Comparison of ENCODE assay signal across 10 cellular contexts in the genomic region with DNA sequence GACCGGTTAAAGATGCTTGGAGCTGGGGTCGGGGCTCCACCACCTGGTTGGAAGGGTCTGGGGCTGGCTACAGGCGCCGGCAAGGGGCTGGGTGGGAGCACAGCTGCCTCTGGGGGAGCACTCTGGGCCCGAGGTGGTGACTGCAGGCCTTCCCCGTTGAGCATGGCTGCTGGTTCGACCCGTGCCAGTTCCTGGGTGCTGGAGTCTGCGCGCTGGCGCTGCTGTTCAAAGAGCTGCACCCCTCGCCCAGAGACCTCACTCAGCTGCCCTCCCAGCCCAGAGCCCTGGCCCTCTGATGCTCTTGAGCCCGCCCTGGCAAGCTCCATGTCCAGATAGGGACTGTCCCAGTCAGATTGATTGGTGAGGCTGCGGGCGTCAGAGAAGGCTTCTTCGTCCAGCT. TPM values are rescaled to one million over a fixed set of nuclear protein-coding genes. Genes with fewer than 3 reads are reported as not detected.
DNase-seq lines count a peak whose midpoint lies in the region; ATAC-seq, FAIRE-seq and TF ChIP-seq lines count a peak whose summit lies in the region.
"Had no signal": no experiment of that assay in that cellular context is flagged by ENCODE, and none has a peak within 500 bp of the region (broad histone marks: within the 10 kb centered on the region; RNA-seq: fewer than 3 reads in every experiment).

No MANE protein-coding gene starts in this region.

- DNase-seq in GM03348 (ENCODE audit: low spot score) (peak; percentile 24), K562 (ENCODE audit: extremely low read depth in 1 of 4, low spot score in 3 of 4) (no peak), sigmoid colon (no peak), dermis blood vessel endothelial cell (no peak), pons (ENCODE audit: low spot score) (no peak)
- no peak for DNase-seq in CD8-positive, alpha-beta memory T cell
- DNase-seq: activated CD8-positive, alpha-beta memory T cell treated with anti-CD3 and anti-CD28 coated beads, Interleukin-2, amount 50 U/mL, for 4 hours; NCI-H524 treated with DMSO at 0.1 percent for 48 hours had no signal

- H2AFZ ChIP-seq in K562 (ENCODE audit: low read depth, low read length) = peak overlapping the region; percentile 23; the same call in 1 of the 2 replicates

- H3K4me2 ChIP-seq in K562 (ENCODE audit: insufficient read depth, low read length) = no peak overlapping the region; the same call in 1 of the 2 replicates

- H3K27ac ChIP-seq in K562 (ENCODE audit: extremely low read depth, low read depth, low read length) (no peak overlapping the region), sigmoid colon (peak overlapping the region; percentile 43 to 67 (median 54))
- H3K27ac ChIP-seq in CD8-positive, alpha-beta memory T cell (ENCODE audit: low read depth, low read length) = no peak overlapping the region

- peaks cover 35 to 40% of the 10 kb centered on the region in 2 experiments for H3K4me1 ChIP-seq in K562 (replicated peaks in 1 of 2; ENCODE audit: control insufficient read depth in 2 of 2, insufficient read depth in 2 of 2, low read length in 2 of 2)
- H3K4me1 ChIP-seq in iPS-15b (ENCODE audit: control insufficient read depth, insufficient read depth, low read length) = peaks cover 11% of the 10 kb centered on the region
- H3K4me1 ChIP-seq in sigmoid colon = peaks cover 0 to 22% (median 17%) of the 10 kb centered on the region in 4 donors
- no peaks in the 10 kb centered on the region for H3K4me1 ChIP-seq in CD8-positive, alpha-beta memory T cell (ENCODE audit: insufficient read depth, low read length)

- peaks cover 7 to 11% of the 10 kb centered on the region in 2 donors for H3K27me3 Mint-ChIP-seq in CD8-positive, alpha-beta memory T cell

- H3K27me3 ChIP-seq in K562 (ENCODE audit: control insufficient read depth in 2 of 2, insufficient read depth in 2 of 2, low read length in 2 of 2) = no peaks in the 10 kb centered on the region
- no peaks in the 10 kb centered on the region for H3K27me3 ChIP-seq in iPS-15b (ENCODE audit: control insufficient read depth, insufficient read depth, low read length)
- no peaks in the 10 kb centered on the region for H3K27me3 ChIP-seq in sigmoid colon
- H3K27me3 ChIP-seq in CD8-positive, alpha-beta memory T cell (ENCODE audit: insufficient read depth, low read length, poor library complexity, severe bottlenecking) = no peaks in the 10 kb centered on the region

- TF ChIP-seq EP300 in K562 (IDR thresholded peaks at IDR 0.05; ENCODE audit: low read length) (no peak), sigmoid colon (IDR thresholded peaks at IDR 0.05) (no peak)

- no peaks in the 10 kb centered on the region for H3K79me2 ChIP-seq in K562 (ENCODE audit: control insufficient read depth, insufficient read depth, low read length)

- H3K9ac ChIP-seq in K562 (ENCODE audit: insufficient read depth in 1 of 2, low read depth in 2 of 2, low read length in 2 of 2) (peak overlapping the region in 1 of 2 experiments; percentile 77; a peak in 2 of 4 replicates), iPS-15b (ENCODE audit: low read depth, low read length) (no peak overlapping the region)

- peak overlapping the region in 1 of 7 donors; percentile 58 for H3K4me3 Mint-ChIP-seq in CD8-positive, alpha-beta memory T cell

- H3K36me3 Mint-ChIP-seq in CD8-positive, alpha-beta memory T cell = peaks cover 0 to 2% (median 0%) of the 10 kb centered on the region in 3 donors

- no TSS peak for BruUV-seq in K562 (replicated peaks; lab: Mats Ljungman, UMichigan)

- POLR2A ChIA-PET in K562 (lab: Yijun Ruan, JAX) = interaction anchor here (0.6 to 1.6 kb wide), 12 partner anchors 10 to 395 kb away, joined by 3 to 6 read pairs (median 3); a partner anchor contains a TSS
- POLR2A ChIA-PET in CD8-positive, alpha-beta memory T cell (lab: Charles Lee) = no interaction called here

- TF ChIP-seq POLR2A in K562 (conservative IDR thresholded peaks at IDR 0.05) (no peak), sigmoid colon (IDR thresholded peaks at IDR 0.05) (no peak)

- no peak for TF ChIP-seq RAD21 in K562 (CRISPR knock-in tag; conservative IDR thresholded peaks at IDR 0.05 in 1 of 2, IDR thresholded peaks at IDR 0.05 in 1 of 2)

- H3K36me3 ChIP-seq in K562 (ENCODE audit: control insufficient read depth, insufficient read depth, low read length) = no peaks in the 10 kb centered on the region
- no peaks in the 10 kb centered on the region for H3K36me3 ChIP-seq in iPS-15b (ENCODE audit: control insufficient read depth, insufficient read depth, low read length)
- H3K36me3 ChIP-seq in sigmoid colon = no peaks in the 10 kb centered on the region
- H3K36me3 ChIP-seq in CD8-positive, alpha-beta memory T cell (ENCODE audit: insufficient read depth, low read length) = no peaks in the 10 kb centered on the region

- FAIRE-seq in K562 (lab: Jason Lieb, UNC) = no peak

- no peaks in the 10 kb centered on the region; the same call in 1 of the 2 replicates for H4K20me1 ChIP-seq in K562 (replicated peaks; ENCODE audit: control insufficient read depth, insufficient read depth, low read length)

- in situ Hi-C loops in K562 (cut with MboI) = no loop called here

- WGBS in K562 (ENCODE audit: insufficient coverage, low coverage, missing lambda C conversion rate) = 68% methylated on average over 15 of the region's 16 CpGs
- 72 to 85% methylated on average over 16 of the region's 16 CpGs for WGBS in sigmoid colon, 2 donors

- H3K9me1 ChIP-seq in K562 (ENCODE audit: control insufficient read depth, insufficient read depth, low read length) = no peaks in the 10 kb centered on the region

- H3K4me1 Mint-ChIP-seq in CD8-positive, alpha-beta memory T cell = peaks cover 3 to 9% (median 6%) of the 10 kb centered on the region in 3 donors

- intact Hi-C loops in K562 (cut with micrococcal nuclease) = loop anchor here (10.0 kb wide), 1 partner anchor 243 kb away; no protein-coding TSS in a partner anchor
- intact Hi-C loops in sigmoid colon (cut with DNase I) = no loop called here

- no peaks in the 10 kb centered on the region for H3K9me3 ChIP-seq in K562 (replicated peaks; ENCODE audit: control insufficient read depth, insufficient read depth, low read depth, low read length)
- H3K9me3 ChIP-seq in iPS-15b (ENCODE audit: control insufficient read depth, insufficient read depth, low read length) = no peaks in the 10 kb centered on the region
- no peaks in the 10 kb centered on the region for H3K9me3 ChIP-seq in sigmoid colon
- H3K9me3 ChIP-seq in CD8-positive, alpha-beta memory T cell (ENCODE audit: low read length) = no peaks in the 10 kb centered on the region

- CTCF ChIA-PET in K562 (lab: Yijun Ruan, JAX; ENCODE audit: low intra/inter-chr PET ratio) = interaction anchor here (0.7 kb wide), 1 partner anchor 53 kb away, joined by 3 read pairs; no protein-coding TSS in a partner anchor
- CTCF ChIA-PET in CD8-positive, alpha-beta memory T cell (lab: Charles Lee) = interaction anchor here (0.8 to 11.6 kb wide), 2 partner anchors 119 to 132 kb away, joined by 3 to 150 read pairs; no protein-coding TSS in a partner anchor

- no peak overlapping the region for H3K27ac Mint-ChIP-seq in CD8-positive, alpha-beta memory T cell

- no peak overlapping the region for H3K4me3 ChIP-seq in K562
- H3K4me3 ChIP-seq in iPS-15b (ENCODE audit: low read depth, low read length) = peak overlapping the region; percentile 92
- peak overlapping the region; percentile 56 to 83 (median 72) for H3K4me3 ChIP-seq in sigmoid colon
- H3K4me3 ChIP-seq in CD8-positive, alpha-beta memory T cell (ENCODE audit: low read length) = no peak overlapping the region

- ATAC-seq in K562 (no peak), GM19351 (IDR thresholded peaks at IDR 0.05; ENCODE audit: unreplicated experiment) (no peak)

- H3K9me3 Mint-ChIP-seq in CD8-positive, alpha-beta memory T cell = no peaks in the 10 kb centered on the region

- TF ChIP-seq CTCF in K562 (IDR thresholded peaks at IDR 0.05 in 2 of 3, conservative IDR thresholded peaks at IDR 0.05 in 1 of 3; ENCODE audit: insufficient read depth in 2 of 3, low read depth in 1 of 3, low read length in 3 of 3) (no peak), sigmoid colon (IDR thresholded peaks at IDR 0.05) (no peak)

RNA-seq across cellular contexts. Expression of a gene that starts 7.0 kb away (rescaled TPM):
- total RNA-seq in K562 (2011; cell fraction: chromatin; rRNA removed; ENCODE audit: low replicate concordance) = not detected in 2 replicates
- total RNA-seq in K562 (2011; cell fraction: nucleolus; rRNA removed) = not detected in 2 replicates
- total RNA-seq in K562 (2011; cell fraction: nucleoplasm; rRNA removed) = not detected in 2 replicates
- total RNA-seq in K562 (2014; rRNA removed) = not detected in 2 replicates
- total RNA-seq in K562 (2014; rRNA removed; fragmentation: Illumina TruSeq; extraction: Trizol) = not detected in 2 replicates
- total RNA-seq in K562 (2015; rRNA removed; fragmentation: Illumina TruSeq; extraction: Trizol) = 0.18 and 0.23 TPM in 2 replicates
- not detected in 2 replicates for total RNA-seq in K562 (2021)
- polyA plus RNA-seq in K562 (2011; rRNA removed) = 0.06 and 0.09 TPM in 2 replicates
- polyA plus RNA-seq in K562 (2011; cell fraction: cytosol; rRNA removed) = 0.13 TPM in 1 of 2 replicates, not detected in the other
- polyA plus RNA-seq in K562 (2011; cell fraction: nucleus; rRNA removed) = not detected in 2 replicates
- 0.07 and 0.19 TPM in 2 replicates for polyA plus RNA-seq in K562 (2012)
- polyA plus RNA-seq in K562 (2014; fragmentation: Illumina TruSeq; extraction: Trizol) = 0.10 TPM in 1 of 2 replicates, not detected in the other
- polyA plus RNA-seq in K562 (2014; fragmentation: Nextera tagmentation; extraction: Ambion mirVana) = under 1 TPM in 1 of 2 experiments, not detected in 1; 0.03 TPM
- polyA plus RNA-seq in K562 (2014; rRNA removed) = 0.09 and 0.11 TPM in 2 replicates
- not detected in 2 replicates for polyA minus RNA-seq in K562 (2011; rRNA and poly(A)+ RNA removed)
- polyA minus RNA-seq in K562 (2011; cell fraction: cytosol; rRNA and poly(A)+ RNA removed) = not detected in 2 replicates
- not detected in 2 replicates for polyA minus RNA-seq in K562 (2011; cell fraction: nucleus; rRNA and poly(A)+ RNA removed)
- total RNA-seq in sigmoid colon = not detected
- polyA plus RNA-seq in sigmoid colon = 1 to 10 TPM in 1 of 3 donors, under 1 TPM in 1, not detected in 1; 0.17 to 1.2 TPM
- not detected for total RNA-seq in CD8-positive, alpha-beta memory T cell
- not detected for polyA plus RNA-seq in CD8-positive, alpha-beta memory T cell
- total RNA-seq in dermis blood vessel endothelial cell = not detected in 2 replicates

RNA-seq across cellular contexts. Expression of a gene that starts 7.6 kb away (rescaled TPM):
- total RNA-seq in K562 (2011; cell fraction: chromatin; rRNA removed; ENCODE audit: low replicate concordance) = 0.09 TPM in 2 replicates
- 0.17 TPM in 1 of 2 replicates, not detected in the other for total RNA-seq in K562 (2011; cell fraction: nucleolus; rRNA removed)
- total RNA-seq in K562 (2011; cell fraction: nucleoplasm; rRNA removed) = 0.15 TPM in 1 of 2 replicates, not detected in the other
- total RNA-seq in K562 (2014; rRNA removed) = 0.04 TPM in 1 of 2 replicates, not detected in the other
- total RNA-seq in K562 (2014; rRNA removed; fragmentation: Illumina TruSeq; extraction: Trizol) = not detected in 2 replicates
- total RNA-seq in K562 (2015; rRNA removed; fragmentation: Illumina TruSeq; extraction: Trizol) = not detected in 2 replicates
- 0.07 TPM in 1 of 2 replicates, not detected in the other for total RNA-seq in K562 (2021)
- 0.03 TPM in 1 of 2 replicates, not detected in the other for polyA plus RNA-seq in K562 (2011; rRNA removed)
- not detected in 2 replicates for polyA plus RNA-seq in K562 (2011; cell fraction: cytosol; rRNA removed)
- polyA plus RNA-seq in K562 (2011; cell fraction: nucleus; rRNA removed) = not detected in 2 replicates
- 0.04 and 0.08 TPM in 2 replicates for polyA plus RNA-seq in K562 (2012)
- 0.03 and 0.07 TPM in 2 replicates for polyA plus RNA-seq in K562 (2014; fragmentation: Illumina TruSeq; extraction: Trizol)
- not detected for polyA plus RNA-seq in K562 (2014; fragmentation: Nextera tagmentation; extraction: Ambion mirVana)
- not detected in 2 replicates for polyA plus RNA-seq in K562 (2014; rRNA removed)
- polyA minus RNA-seq in K562 (2011; rRNA and poly(A)+ RNA removed) = not detected in 2 replicates
- polyA minus RNA-seq in K562 (2011; cell fraction: cytosol; rRNA and poly(A)+ RNA removed) = not detected in 2 replicates
- not detected in 2 replicates for polyA minus RNA-seq in K562 (2011; cell fraction: nucleus; rRNA and poly(A)+ RNA removed)
- total RNA-seq in sigmoid colon = not detected
- polyA plus RNA-seq in sigmoid colon = under 1 TPM in 2 of 3 donors, not detected in 1; 0.12 to 0.23 TPM
- total RNA-seq in CD8-positive, alpha-beta memory T cell = not detected
- not detected for polyA plus RNA-seq in CD8-positive, alpha-beta memory T cell
- total RNA-seq in dermis blood vessel endothelial cell = under 0.01 TPM in 1 of 2 replicates, not detected in the other

RNA-seq across cellular contexts. Expression of a gene that starts 49.7 kb away (rescaled TPM):
- total RNA-seq in K562 (2011; cell fraction: chromatin; rRNA removed; ENCODE audit: low replicate concordance) = 22.4 and 44.9 TPM in 2 replicates
- 12.0 and 15.7 TPM in 2 replicates for total RNA-seq in K562 (2011; cell fraction: nucleolus; rRNA removed)
- total RNA-seq in K562 (2011; cell fraction: nucleoplasm; rRNA removed) = 23.0 and 30.7 TPM in 2 replicates
- 1.2 and 3.5 TPM in 2 replicates for total RNA-seq in K562 (2014; rRNA removed)
- total RNA-seq in K562 (2014; rRNA removed; fragmentation: Illumina TruSeq; extraction: Trizol) = 3.7 and 5.3 TPM in 2 replicates
- total RNA-seq in K562 (2015; rRNA removed; fragmentation: Illumina TruSeq; extraction: Trizol) = 6.1 and 6.2 TPM in 2 replicates
- 5.1 and 5.6 TPM in 2 replicates for total RNA-seq in K562 (2021)
- polyA plus RNA-seq in K562 (2011; rRNA removed) = 7.5 and 10.1 TPM in 2 replicates
- polyA plus RNA-seq in K562 (2011; cell fraction: cytosol; rRNA removed) = 4.1 and 5.4 TPM in 2 replicates
- polyA plus RNA-seq in K562 (2011; cell fraction: nucleus; rRNA removed) = 35.9 and 45.0 TPM in 2 replicates
- polyA plus RNA-seq in K562 (2012) = 3.9 and 9.2 TPM in 2 replicates
- polyA plus RNA-seq in K562 (2014; fragmentation: Illumina TruSeq; extraction: Trizol) = 5.4 and 7.0 TPM in 2 replicates
- polyA plus RNA-seq in K562 (2014; fragmentation: Nextera tagmentation; extraction: Ambion mirVana) = under 1 TPM; 0.32 to 0.66 TPM
- 5.0 and 6.8 TPM in 2 replicates for polyA plus RNA-seq in K562 (2014; rRNA removed)
- 5.3 and 5.7 TPM in 2 replicates for polyA minus RNA-seq in K562 (2011; rRNA and poly(A)+ RNA removed)
- polyA minus RNA-seq in K562 (2011; cell fraction: cytosol; rRNA and poly(A)+ RNA removed) = 1.2 and 2.4 TPM in 2 replicates
- polyA minus RNA-seq in K562 (2011; cell fraction: nucleus; rRNA and poly(A)+ RNA removed) = 4.8 and 9.8 TPM in 2 replicates
- total RNA-seq in sigmoid colon = 1 to 10 TPM; 4.5 to 5.9 (median 5.6) TPM
- polyA plus RNA-seq in sigmoid colon = 1 to 10 TPM; 1.2 to 4.7 (median 1.8) TPM
- 1 to 10 TPM; 7.4 to 8.6 TPM for total RNA-seq in CD8-positive, alpha-beta memory T cell
- polyA plus RNA-seq in CD8-positive, alpha-beta memory T cell = 0.45 TPM
- total RNA-seq in dermis blood vessel endothelial cell = 1.9 and 2.1 TPM in 2 replicates

RNA-seq across cellular contexts. Expression of a gene that starts 57.1 kb away (rescaled TPM):
- total RNA-seq in K562 (2011; cell fraction: chromatin; rRNA removed; ENCODE audit: low replicate concordance) = 64.6 and 91.8 TPM in 2 replicates
- 38.7 and 42.4 TPM in 2 replicates for total RNA-seq in K562 (2011; cell fraction: nucleolus; rRNA removed)
- 39.0 and 42.2 TPM in 2 replicates for total RNA-seq in K562 (2011; cell fraction: nucleoplasm; rRNA removed)
- 13.0 and 13.2 TPM in 2 replicates for total RNA-seq in K562 (2014; rRNA removed)
- total RNA-seq in K562 (2014; rRNA removed; fragmentation: Illumina TruSeq; extraction: Trizol) = 19.5 and 19.9 TPM in 2 replicates
- total RNA-seq in K562 (2015; rRNA removed; fragmentation: Illumina TruSeq; extraction: Trizol) = 15.6 and 16.9 TPM in 2 replicates
- 19.6 and 20.7 TPM in 2 replicates for total RNA-seq in K562 (2021)
- 36.2 and 40.1 TPM in 2 replicates for polyA plus RNA-seq in K562 (2011; rRNA removed)
- 15.1 and 27.8 TPM in 2 replicates for polyA plus RNA-seq in K562 (2011; cell fraction: cytosol; rRNA removed)
- polyA plus RNA-seq in K562 (2011; cell fraction: nucleus; rRNA removed) = 28.9 and 31.8 TPM in 2 replicates
- 16.7 and 30.3 TPM in 2 replicates for polyA plus RNA-seq in K562 (2012)
- polyA plus RNA-seq in K562 (2014; fragmentation: Illumina TruSeq; extraction: Trizol) = 16.3 and 21.7 TPM in 2 replicates
- 1 to 10 TPM; 3.8 to 7.6 TPM for polyA plus RNA-seq in K562 (2014; fragmentation: Nextera tagmentation; extraction: Ambion mirVana)
- 11.9 and 14.6 TPM in 2 replicates for polyA plus RNA-seq in K562 (2014; rRNA removed)
- 54.8 and 66.6 TPM in 2 replicates for polyA minus RNA-seq in K562 (2011; rRNA and poly(A)+ RNA removed)
- polyA minus RNA-seq in K562 (2011; cell fraction: cytosol; rRNA and poly(A)+ RNA removed) = 12.9 and 15.2 TPM in 2 replicates
- 15.3 and 30.0 TPM in 2 replicates for polyA minus RNA-seq in K562 (2011; cell fraction: nucleus; rRNA and poly(A)+ RNA removed)
- 10 to 100 TPM; 30.8 to 71.2 (median 40.6) TPM for total RNA-seq in sigmoid colon
- 10 to 100 TPM; 14.4 to 19.1 (median 18.5) TPM for polyA plus RNA-seq in sigmoid colon
- 10 to 100 TPM; 10.5 to 11.9 TPM for total RNA-seq in CD8-positive, alpha-beta memory T cell
- 1.5 TPM for polyA plus RNA-seq in CD8-positive, alpha-beta memory T cell
- total RNA-seq in dermis blood vessel endothelial cell = 8.8 and 10.1 TPM in 2 replicates

Comparison
In these comparisons a context has a peak if more than half of its experiments do, and no peak if none do; other contexts are left out.
1. H3K27ac ChIP-seq: peak in sigmoid colon (4 of 4); none in K562 (single experiment) and CD8-positive, alpha-beta memory T cell (single experiment).
2. H3K4me3 ChIP-seq: peak in iPS-15b (single experiment) and sigmoid colon (4 of 4); none in K562 (single experiment) and CD8-positive, alpha-beta memory T cell (single experiment).